Comparison of ENCODE assay signal across 19 cellular contexts in genomic region chr10:77121829-77122228, GRCh38.
"Had no signal": no experiment of that assay in that cellular context is flagged by ENCODE, and none has a peak within 500 bp of the region (broad histone marks: within the 10 kb centered on the region; RNA-seq: fewer than 3 reads in every experiment).

No MANE protein-coding gene starts in this region.

- H3K9me3 ChIP-seq: SJCRH30 had no signal

- H3K27me3 ChIP-seq: SJCRH30 had no signal

- H3K36me3 ChIP-seq: SJCRH30 had no signal

- DNase-seq: KBM-7, MV-4-11, NCI-H1048, NCI-H1105, NCI-H1417, NCI-H1436 treated with DMSO at 0.1 percent for 48 hours, NCI-H1694, NCI-H187 treated with DMSO at 0.1 percent for 48 hours, NCI-H2029 treated with DMSO at 0.1 percent for 48 hours, NCI-H2171, NCI-H226, NCI-H446, NCI-H510A, NCI-H524 treated with DMSO at 0.1 percent for 48 hours, NCI-H774, RPMI8226, SHP77 treated with DMSO at 0.1 percent for 48 hours, SJCRH30 had no signal

- ATAC-seq: SK-N-SH treated with all-trans-retinoic acid at 6 μM for 48 hours had no signal

- H3K4me3 ChIP-seq: SJCRH30 had no signal

- H3K27ac ChIP-seq: SJCRH30 had no signal

- H3K4me1 ChIP-seq: SJCRH30 had no signal
